Comparison of ENCODE assay signal across 21 cellular contexts in genomic region chr1:215672482-215672881, GRCh38.
"Had no signal": no experiment of that assay in that cellular context is flagged by ENCODE, and none has a peak within 500 bp of the region (broad histone marks: within the 10 kb centered on the region; RNA-seq: fewer than 3 reads in every experiment).

No MANE protein-coding gene starts in this region.

- H3K36me3 ChIP-seq: adrenal gland, esophagus squamous epithelium, prostate gland, WERI-Rb-1 had no signal

- H3K27me3 ChIP-seq: adrenal gland, esophagus squamous epithelium, testis had no signal

- H3K9me3 ChIP-seq: adrenal gland, esophagus squamous epithelium, prostate gland, testis had no signal

- H3K4me1 Mint-ChIP-seq: activated naive CD4-positive, alpha-beta T cell treated with anti-CD3 and anti-CD28 coated beads, Interleukin-2, amount 50 U/mL, for 24 hours had no signal

- H3K9me3 Mint-ChIP-seq: activated naive CD4-positive, alpha-beta T cell treated with anti-CD3 and anti-CD28 coated beads, Interleukin-2, amount 50 U/mL, for 24 hours; type B pancreatic cell had no signal

- H3K4me1 ChIP-seq: adrenal gland, esophagus squamous epithelium, prostate gland, testis had no signal

- H3K27ac ChIP-seq: adrenal gland, esophagus squamous epithelium, prostate gland, skin epidermis, testis, WERI-Rb-1 had no signal

- H3K4me3 ChIP-seq: adrenal gland, esophagus squamous epithelium, prostate gland, skin epidermis, testis had no signal

- H3K36me3 Mint-ChIP-seq: activated naive CD4-positive, alpha-beta T cell treated with anti-CD3 and anti-CD28 coated beads, Interleukin-2, amount 50 U/mL, for 24 hours; type B pancreatic cell had no signal

- H3K4me3 Mint-ChIP-seq: activated naive CD4-positive, alpha-beta T cell treated with anti-CD3 and anti-CD28 coated beads, Interleukin-2, amount 50 U/mL, for 24 hours; type B pancreatic cell had no signal

- H3K27ac Mint-ChIP-seq: activated naive CD4-positive, alpha-beta T cell treated with anti-CD3 and anti-CD28 coated beads, Interleukin-2, amount 50 U/mL, for 24 hours; type B pancreatic cell had no signal

- ATAC-seq: left lobe of liver, right cardiac atrium had no signal

- DNase-seq: activated CD4-positive, alpha-beta T cell treated with anti-CD3 and anti-CD28 coated beads for 1 hour; activated CD8-positive, alpha-beta memory T cell treated with anti-CD3 and anti-CD28 coated beads for 24 hours; activated CD8-positive, alpha-beta memory T cell treated with anti-CD3 and anti-CD28 coated beads, Interleukin-2, amount 50 U/mL, for 48 hours; activated effector memory CD4-positive, alpha-beta T cell treated with Interleukin-2 at 50 U/mL for 16 hours; activated T-cell treated with anti-CD3 and anti-CD28 coated beads, Interleukin-2, amount 50 U/mL, for 48 hours; adrenal gland; effector CD8-positive, alpha-beta T cell; esophagus squamous epithelium; foreskin melanocyte; head of caudate nucleus; kidney; right cardiac atrium; stimulated activated CD4-positive, alpha-beta T cell treated with anti-CD3 and anti-CD28 coated beads, Interleukin-4, amount 100 ng/mL, for 1 hour; T-helper 2 cell; testis; WERI-Rb-1 had no signal
